ENCODE assay signal across 31 cellular contexts in the genomic region with DNA sequence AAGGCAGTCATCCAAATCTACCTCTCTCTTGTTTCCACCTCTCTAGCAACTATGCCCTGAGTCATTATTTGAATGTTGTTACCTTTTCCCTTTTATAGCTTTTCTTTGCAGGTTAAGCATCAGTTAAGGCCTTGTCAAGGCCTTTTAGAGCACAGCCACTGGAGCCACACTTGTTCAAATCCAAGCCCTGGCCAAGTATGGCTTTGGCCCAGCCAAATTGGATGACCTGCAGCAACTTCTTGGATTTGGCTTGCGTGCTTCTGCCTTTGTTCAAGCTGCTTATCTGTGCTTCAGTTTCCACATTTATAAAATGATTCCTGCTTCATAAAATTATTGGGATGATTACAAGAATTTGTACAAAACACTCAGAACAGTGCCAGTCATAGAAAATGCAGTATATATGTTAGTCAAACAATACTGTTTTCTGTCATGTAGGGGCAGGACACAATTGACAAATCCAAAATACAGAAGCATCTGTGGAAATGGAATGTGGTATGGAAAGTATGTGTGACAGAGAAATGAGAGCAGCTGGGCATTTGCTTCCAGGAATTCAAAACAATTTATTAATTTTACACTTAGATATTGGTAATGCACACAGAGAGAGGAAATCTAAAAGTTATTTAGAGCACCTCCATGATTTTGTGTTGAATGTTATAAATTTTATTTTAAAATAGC. TPM values are rescaled to one million over a fixed set of nuclear protein-coding genes. Genes with fewer than 3 reads are reported as not detected.
DNase-seq lines count a peak whose midpoint lies in the region; ATAC-seq lines count a peak whose summit lies in the region.
"Had no signal": no experiment of that assay in that cellular context is flagged by ENCODE, and none has a peak within 500 bp of the region (broad histone marks: within the 10 kb centered on the region; RNA-seq: fewer than 3 reads in every experiment).

No MANE protein-coding gene starts in this region.

- H3K9ac ChIP-seq in adipocyte (ENCODE audit: low read length) = no peak overlapping the region
- H3K9ac ChIP-seq: BLaER1 treated with 17β-estradiol and CSF1 and Interleukin-3, amounts not matched to agents 10 nM and 100 nM; GM23248; KMS-11 had no signal

- intact Hi-C loops in Right ventricle myocardium superior (cut with DNase I) (no loop called here), cardiac septum (cut with DNase I) (no loop called here), left ventricle myocardium superior (cut with micrococcal nuclease) (no loop called here)

- H3K36me3 ChIP-seq in adipocyte (ENCODE audit: control insufficient read depth, insufficient read depth, low read length, severe bottlenecking) = no peaks in the 10 kb centered on the region

- H3K4me1 ChIP-seq in adipocyte (ENCODE audit: control insufficient read depth, insufficient read depth, low read length) = peaks cover 15% of the 10 kb centered on the region
- H3K4me1 ChIP-seq: BLaER1 treated with 17β-estradiol and CSF1 and Interleukin-3, amounts not matched to agents 10 nM and 100 nM; Caco-2 had no signal

- peak; percentile 77 for ATAC-seq in Right ventricle myocardium superior (ENCODE audit: poor library complexity)
- peak; percentile 78 for ATAC-seq in left ventricle myocardium superior
- ATAC-seq in HG03196 (IDR thresholded peaks at IDR 0.05; ENCODE audit: unreplicated experiment) = no peak
- ATAC-seq: GM12878 had no signal

- H3K9me3 ChIP-seq in adipocyte (ENCODE audit: control insufficient read depth, low read length) = no peaks in the 10 kb centered on the region
- H3K9me3 ChIP-seq: BLaER1 treated with 17β-estradiol and CSF1 and Interleukin-3, amounts not matched to agents 10 nM and 100 nM; Caco-2 had no signal

- H3K27me3 ChIP-seq in adipocyte (replicated peaks; ENCODE audit: control insufficient read depth, insufficient read depth, low read length) = no peaks in the 10 kb centered on the region
- H3K27me3 ChIP-seq: BLaER1 treated with 17β-estradiol and CSF1 and Interleukin-3, amounts not matched to agents 10 nM and 100 nM had no signal

- DNase-seq in Right ventricle myocardium superior (peak; percentile 52), cardiac septum (ENCODE audit: low spot score) (no peak), adipocyte (ENCODE audit: low read depth) (peak; percentile 0), left ventricle myocardium superior (peak; percentile 44), hypothalamus (lab: John Stamatoyannopoulos, UW) (no peak), HuH-7.5 (ENCODE audit: low spot score) (no peak)
- DNase-seq: AML-193; Caco-2; CD4-positive, alpha-beta T cell; DMS 273 treated with DMSO at 0.1 percent for 48 hours; DMS79; EL; GDM1; GM23248; H7; HFFc6; NCI-H1092; NCI-H1417 treated with DMSO at 0.1 percent for 48 hours; NCI-H187; NCI-H2081 treated with DMSO at 0.1 percent for 48 hours; NCI-H2171; NCI-H226; NCI-H510A; NCI-H69; RPMI8226; SHP77 treated with DMSO at 0.1 percent for 48 hours had no signal

- H3K4me3 ChIP-seq in adipocyte (ENCODE audit: low read length) = no peak overlapping the region
- H3K4me3 ChIP-seq: BLaER1 treated with 17β-estradiol and CSF1 and Interleukin-3, amounts not matched to agents 10 nM and 100 nM; GM12878; GM23248; SK-N-MC had no signal

RNA-seq across cellular contexts. Expression of a gene that starts 17.9 kb away (rescaled TPM):
- total RNA-seq in Right ventricle myocardium superior (0.62 TPM), cardiac septum (0.32 TPM), left ventricle myocardium superior (0.35 TPM)
- total RNA-seq: Caco-2, GM23248, HFFc6 had no signal

RNA-seq across cellular contexts. Expression of a gene that starts 53.1 kb away (rescaled TPM):
- not detected for total RNA-seq in Right ventricle myocardium superior
- total RNA-seq in cardiac septum = 0.35 TPM
- not detected for total RNA-seq in left ventricle myocardium superior
- total RNA-seq: GM23248, HFFc6 had no signal

Comparison
In these comparisons a context has a peak if more than half of its experiments do, and no peak if none do; other contexts are left out.
1. DNase-seq: peak in Right ventricle myocardium superior (single experiment), adipocyte (single experiment) and left ventricle myocardium superior (single experiment); none in cardiac septum (single experiment), hypothalamus (0 of 51) and HuH-7.5 (single experiment).